In the genomic region with DNA sequence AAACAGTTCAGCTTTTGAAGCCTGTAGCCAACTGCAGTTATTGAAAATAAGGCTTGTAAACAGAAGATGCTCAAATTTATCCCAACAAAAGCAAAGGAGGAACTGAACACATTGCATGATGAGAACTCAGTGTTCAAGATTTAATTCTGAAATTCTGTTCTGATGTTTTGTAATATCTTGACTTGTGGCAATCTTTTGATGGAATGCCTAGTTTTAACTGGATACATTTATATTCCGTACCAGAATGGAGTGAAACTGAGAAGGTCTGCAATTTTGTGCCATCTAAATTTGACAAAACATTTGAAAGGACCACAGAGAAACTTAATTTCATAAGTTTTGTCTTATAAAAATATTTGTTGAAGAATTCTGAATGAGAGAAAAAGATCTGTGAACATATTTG, we compare ENCODE assay signal across 1 cellular context.
TF ChIP-seq lines count a peak whose summit lies in the region.

No MANE protein-coding gene starts in this region.

TF ChIP-seq in K562, 482 proteins besides CTCF, POLR2A, EP300 and RAD21:
- no peak for TF ChIP-seq ELF4 (CRISPR knock-in tag; IDR thresholded peaks at IDR 0.05)
- no peak for TF ChIP-seq HNRNPH1 (optimal IDR thresholded peaks at IDR 0.05; ENCODE audit: low read depth, low read length)
- TF ChIP-seq RBM22 (IDR thresholded peaks at IDR 0.05; ENCODE audit: low read depth, low read length, poor library complexity, severe bottlenecking) = no peak
- TF ChIP-seq ZNF707 (CRISPR knock-in tag; conservative IDR thresholded peaks at IDR 0.05) = no peak
- no peak for TF ChIP-seq ZKSCAN1 (IDR thresholded peaks at IDR 0.05; ENCODE audit: low read depth, low read length)
- no peak for TF ChIP-seq ZNF551 (CRISPR knock-in tag; IDR thresholded peaks at IDR 0.05)
- TF ChIP-seq NR2C2 (CRISPR knock-in tag; IDR thresholded peaks at IDR 0.05) = no peak
- no peak for TF ChIP-seq NR2C2 (tag; IDR thresholded peaks at IDR 0.05)
- TF ChIP-seq ZNF146 (CRISPR knock-in tag; IDR thresholded peaks at IDR 0.05; ENCODE audit: unreplicated experiment) = no peak
- TF ChIP-seq ZNF140 (CRISPR knock-in tag; IDR thresholded peaks at IDR 0.05) = no peak
